In genomic region chr2:105235388-105236059, GRCh38 we compare ENCODE assay signal across 8 cellular contexts. TPM values are rescaled to one million over a fixed set of nuclear protein-coding genes. Genes with fewer than 3 reads are reported as not detected.
DNase-seq lines count a peak whose midpoint lies in the region; ATAC-seq and TF ChIP-seq lines count a peak whose summit lies in the region.

No MANE protein-coding gene starts in this region.

- intact Hi-C loops in Caco-2 (cut with micrococcal nuclease; ENCODE audit: unreplicated experiment): loop anchor here (1.0 to 5.0 kb wide), 2 partner anchors 53 to 121 kb away; no protein-coding TSS in a partner anchor
- intact Hi-C loops in thyroid gland (cut with DNase I): loop anchor here (2.0 kb wide), 1 partner anchor 123 kb away; no protein-coding TSS in a partner anchor

- TF ChIP-seq POLR2A in thyroid gland (IDR thresholded peaks at IDR 0.05): no peak

- H3K27ac ChIP-seq in RWPE1 (no peak overlapping the region), thyroid gland (no peak overlapping the region)

- H3K27ac Mint-ChIP-seq in Caco-2 (ENCODE audit: unreplicated experiment): no peak overlapping the region

- POLR2A ChIA-PET in Caco-2 (lab: Charles Lee): no interaction called here
- POLR2A ChIA-PET in RWPE1 (lab: Yijun Ruan, JAX; ENCODE audit: low non-redundant PET): no interaction called here

- BruUV-seq in Caco-2 (replicated peaks; lab: Mats Ljungman, UMichigan): no TSS peak

- peak; percentile 80 to 82 for DNase-seq in Caco-2
- DNase-seq in LHCN-M2 (ENCODE audit: low read depth): peak; percentile 73
- peak; percentile 41 for DNase-seq in RWPE1 (ENCODE audit: low spot score)
- DNase-seq in activated T-helper 1 cell treated with anti-CD3 and anti-CD28 coated beads, Interleukin-2, amount 50 U/mL, for 16 hours (ENCODE audit: low read depth in 1 of 2, low spot score in 1 of 2): peak; percentile 20 to 28
- DNase-seq in foreskin melanocyte: peak; percentile 74
- peak; percentile 82 for DNase-seq in omental fat pad (ENCODE audit: low spot score)
- peak; percentile 89 to 94 for DNase-seq in thyroid gland

- no peaks in the 10 kb centered on the region for H3K27me3 ChIP-seq in Caco-2 (replicated peaks; ENCODE audit: control insufficient read depth, insufficient read depth, low read length)
- H3K27me3 ChIP-seq in thyroid gland: no peaks in the 10 kb centered on the region

- no peaks in the 10 kb centered on the region for H3K27me3 Mint-ChIP-seq in Caco-2 (ENCODE audit: insufficient read depth, unreplicated experiment)

- whole genome bisulfite sequencing in thyroid gland, 2 donors: 17 to 22% methylated on average over 12 of the region's 12 CpGs

- no peaks in the 10 kb centered on the region for H3K36me3 Mint-ChIP-seq in Caco-2 (ENCODE audit: insufficient read depth, unreplicated experiment)

- no peak overlapping the region for H3K4me3 Mint-ChIP-seq in Caco-2 (ENCODE audit: unreplicated experiment)

- no peaks in the 10 kb centered on the region for H3K36me3 ChIP-seq in Caco-2 (ENCODE audit: control insufficient read depth, insufficient read depth, low read length)
- no peaks in the 10 kb centered on the region for H3K36me3 ChIP-seq in thyroid gland

- H3K4me1 ChIP-seq in Caco-2: no peaks in the 10 kb centered on the region; the same call in 1 of the 2 replicates
- peaks cover 0 to 4% of the 10 kb centered on the region in 2 donors for H3K4me1 ChIP-seq in thyroid gland

- no peaks in the 10 kb centered on the region for H3K4me1 Mint-ChIP-seq in Caco-2 (ENCODE audit: low read depth, unreplicated experiment)

- H3K4me3 ChIP-seq in Caco-2 (ENCODE audit: low read depth, low read length) (no peak overlapping the region), thyroid gland (replicated peaks in 1 of 3) (no peak overlapping the region)

- ATAC-seq in GM21528 (IDR thresholded peaks at IDR 0.05; ENCODE audit: low FRiP score, unreplicated experiment) (peak; percentile 54), omental fat pad (ENCODE audit: low FRiP score) (peak; percentile 43)

- CTCF ChIA-PET in Caco-2 (lab: Charles Lee) (interaction anchor here (1.0 kb wide), 2 partner anchors 121 kb away, joined by 3 to 8 read pairs; no protein-coding TSS in a partner anchor), RWPE1 (lab: Yijun Ruan, JAX) (interaction anchor here (1.0 kb wide), 1 partner anchor 120 kb away, joined by 7 read pairs; no protein-coding TSS in a partner anchor)

- TF ChIP-seq CTCF in Caco-2 (IDR thresholded peaks at IDR 0.05; ENCODE audit: insufficient read depth in 1 of 2, low read depth in 1 of 2, low read length in 1 of 2, severe bottlenecking in 1 of 2, unreplicated experiment in 1 of 2): peak; percentile 81 to 86
- peak; percentile 71 for TF ChIP-seq CTCF in RWPE1 (conservative IDR thresholded peaks at IDR 0.05; ENCODE audit: low read depth)
- no peak for TF ChIP-seq CTCF in omental fat pad (IDR thresholded peaks at IDR 0.05)
- TF ChIP-seq CTCF in thyroid gland (IDR thresholded peaks at IDR 0.05): peak; percentile 51 to 80 (median 75)

- H3K9me3 ChIP-seq in Caco-2: no peaks in the 10 kb centered on the region
- H3K9me3 ChIP-seq in thyroid gland: no peaks in the 10 kb centered on the region

- no peaks in the 10 kb centered on the region for H3K9me3 Mint-ChIP-seq in Caco-2 (ENCODE audit: unreplicated experiment)

RNA-seq across cellular contexts. Expression of gene GPR45, which starts 6.0 kb away (rescaled TPM):
- total RNA-seq in Caco-2 (2022) (not detected in 2 replicates), LHCN-M2 (2014; rRNA removed) (not detected in 2 replicates), omental fat pad (not detected), thyroid gland (not detected)
- not detected for polyA plus RNA-seq in LHCN-M2 (2012)

Comparison
In these comparisons a context has a peak if more than half of its experiments do, and no peak if none do; other contexts are left out.
1. DNase-seq: peak in every context shown above with its lines; median percentile 92 in thyroid gland; 82 in omental fat pad; 81 in Caco-2; 74 in foreskin melanocyte; 73 in LHCN-M2; 41 in RWPE1; 24 in activated T-helper 1 cell treated with anti-CD3 and anti-CD28 coated beads, Interleukin-2, amount 50 U/mL, for 16 hours.
2. CTCF ChIP-seq: peak in Caco-2 (2 of 2), RWPE1 (single experiment) and thyroid gland (6 of 6); none in omental fat pad (0 of 3).